In the genomic region with DNA sequence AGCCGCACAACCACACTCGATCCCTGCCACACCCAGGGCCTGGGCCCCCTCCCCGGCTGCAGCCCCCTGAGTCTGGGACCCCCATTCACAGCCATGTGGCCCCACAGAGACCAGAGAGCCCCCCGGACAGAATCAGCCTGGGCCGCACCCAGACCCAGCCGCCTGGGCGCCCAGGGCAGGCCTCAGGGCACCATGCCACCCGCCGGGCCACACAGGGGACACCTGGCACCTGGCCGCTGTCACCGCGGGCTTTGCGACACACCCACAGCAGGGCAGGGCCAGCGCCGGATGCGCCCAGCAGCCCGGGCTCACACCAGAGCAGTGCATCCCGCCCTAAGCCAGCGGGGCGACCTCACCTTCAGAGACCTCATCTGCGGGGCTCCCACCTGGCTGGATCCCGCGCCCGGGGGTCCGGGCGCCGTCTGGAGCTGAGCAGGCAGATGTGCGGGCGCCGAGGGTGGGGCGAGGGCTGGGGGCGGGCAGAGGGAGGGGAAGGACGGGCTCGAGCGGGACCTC, we compare ENCODE assay signal across 1 cellular context.
TF ChIP-seq lines count a peak whose summit lies in the region.

No MANE protein-coding gene starts in this region.

TF ChIP-seq in GM12878, 131 proteins besides CTCF, POLR2A, EP300 and RAD21:
- TF ChIP-seq MYC (IDR thresholded peaks at IDR 0.05; ENCODE audit: insufficient read depth, insufficient read length, insufficient replicate concordance, low read length, severe bottlenecking) (no peak), SIN3A (IDR thresholded peaks at IDR 0.05; ENCODE audit: low read depth, low read length) (no peak), BMI1 (IDR thresholded peaks at IDR 0.05; ENCODE audit: borderline replicate concordance) (no peak), MEF2B (IDR thresholded peaks at IDR 0.05; ENCODE audit: partially characterized antibody, poor library complexity, severe bottlenecking) (no peak), IKZF1 (conservative IDR thresholded peaks at IDR 0.05) (no peak), CHD4 (IDR thresholded peaks at IDR 0.05) (no peak), ZNF687 (IDR thresholded peaks at IDR 0.05) (no peak), CREB1 (IDR thresholded peaks at IDR 0.05; ENCODE audit: low read depth) (no peak), GATAD2B (conservative IDR thresholded peaks at IDR 0.05; ENCODE audit: low read depth) (no peak), BACH1 (IDR thresholded peaks at IDR 0.05; ENCODE audit: borderline replicate concordance) (no peak)
- TF ChIP-seq, protein P1, sequence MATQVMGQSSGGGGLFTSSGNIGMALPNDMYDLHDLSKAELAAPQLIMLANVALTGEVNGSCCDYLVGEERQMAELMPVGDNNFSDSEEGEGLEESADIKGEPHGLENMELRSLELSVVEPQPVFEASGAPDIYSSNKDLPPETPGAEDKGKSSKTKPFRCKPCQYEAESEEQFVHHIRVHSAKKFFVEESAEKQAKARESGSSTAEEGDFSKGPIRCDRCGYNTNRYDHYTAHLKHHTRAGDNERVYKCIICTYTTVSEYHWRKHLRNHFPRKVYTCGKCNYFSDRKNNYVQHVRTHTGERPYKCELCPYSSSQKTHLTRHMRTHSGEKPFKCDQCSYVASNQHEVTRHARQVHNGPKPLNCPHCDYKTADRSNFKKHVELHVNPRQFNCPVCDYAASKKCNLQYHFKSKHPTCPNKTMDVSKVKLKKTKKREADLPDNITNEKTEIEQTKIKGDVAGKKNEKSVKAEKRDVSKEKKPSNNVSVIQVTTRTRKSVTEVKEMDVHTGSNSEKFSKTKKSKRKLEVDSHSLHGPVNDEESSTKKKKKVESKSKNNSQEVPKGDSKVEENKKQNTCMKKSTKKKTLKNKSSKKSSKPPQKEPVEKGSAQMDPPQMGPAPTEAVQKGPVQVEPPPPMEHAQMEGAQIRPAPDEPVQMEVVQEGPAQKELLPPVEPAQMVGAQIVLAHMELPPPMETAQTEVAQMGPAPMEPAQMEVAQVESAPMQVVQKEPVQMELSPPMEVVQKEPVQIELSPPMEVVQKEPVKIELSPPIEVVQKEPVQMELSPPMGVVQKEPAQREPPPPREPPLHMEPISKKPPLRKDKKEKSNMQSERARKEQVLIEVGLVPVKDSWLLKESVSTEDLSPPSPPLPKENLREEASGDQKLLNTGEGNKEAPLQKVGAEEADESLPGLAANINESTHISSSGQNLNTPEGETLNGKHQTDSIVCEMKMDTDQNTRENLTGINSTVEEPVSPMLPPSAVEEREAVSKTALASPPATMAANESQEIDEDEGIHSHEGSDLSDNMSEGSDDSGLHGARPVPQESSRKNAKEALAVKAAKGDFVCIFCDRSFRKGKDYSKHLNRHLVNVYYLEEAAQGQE (IDR thresholded peaks at IDR 0.05; ENCODE audit: low read depth, low read length) = no peak
- TF ChIP-seq, protein P2, sequence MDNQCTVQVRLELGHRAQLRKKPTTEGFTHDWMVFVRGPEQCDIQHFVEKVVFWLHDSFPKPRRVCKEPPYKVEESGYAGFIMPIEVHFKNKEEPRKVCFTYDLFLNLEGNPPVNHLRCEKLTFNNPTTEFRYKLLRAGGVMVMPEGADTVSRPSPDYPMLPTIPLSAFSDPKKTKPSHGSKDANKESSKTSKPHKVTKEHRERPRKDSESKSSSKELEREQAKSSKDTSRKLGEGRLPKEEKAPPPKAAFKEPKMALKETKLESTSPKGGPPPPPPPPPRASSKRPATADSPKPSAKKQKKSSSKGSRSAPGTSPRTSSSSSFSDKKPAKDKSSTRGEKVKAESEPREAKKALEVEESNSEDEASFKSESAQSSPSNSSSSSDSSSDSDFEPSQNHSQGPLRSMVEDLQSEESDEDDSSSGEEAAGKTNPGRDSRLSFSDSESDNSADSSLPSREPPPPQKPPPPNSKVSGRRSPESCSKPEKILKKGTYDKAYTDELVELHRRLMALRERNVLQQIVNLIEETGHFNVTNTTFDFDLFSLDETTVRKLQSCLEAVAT (IDR thresholded peaks at IDR 0.05) = no peak
